In genomic region chr14:50658203-50658602, GRCh38 we compare ENCODE assay signal across 1 cellular context.
A peak's percentile ranks its signal among the peaks of the same experiment; 100 is the strongest.
TF ChIP-seq lines count a peak whose summit lies in the region.

No MANE protein-coding gene starts in this region.

TF ChIP-seq in GM23338, 12 proteins besides CTCF, POLR2A, EP300 and RAD21:
- TF ChIP-seq JUNB (IDR thresholded peaks at IDR 0.05; ENCODE audit: unreplicated experiment) (no peak), NANOG (IDR thresholded peaks at IDR 0.05; ENCODE audit: borderline replicate concordance) (peak; percentile 65; the same call in 1 of the 2 replicates)
